In the genomic region with DNA sequence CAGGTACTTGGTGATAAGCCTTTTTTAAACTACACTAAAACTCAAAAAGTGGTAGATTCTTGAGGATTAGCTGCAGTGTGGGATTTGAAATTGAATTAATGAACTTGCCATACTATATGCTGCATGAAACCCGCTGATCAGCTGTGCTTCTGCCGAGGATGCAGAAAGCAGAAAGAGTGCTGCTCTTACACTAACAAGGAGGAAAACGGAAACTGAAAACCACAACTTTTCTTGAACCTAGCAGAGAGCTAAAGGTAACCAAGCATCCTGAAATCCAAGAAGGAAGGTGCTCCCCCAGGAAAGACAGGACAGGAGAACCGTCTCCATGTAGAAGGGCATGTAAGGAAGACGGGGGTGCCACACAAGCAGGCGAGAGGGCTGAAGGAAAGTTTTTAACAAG, we compare ENCODE assay signal across 14 cellular contexts. TPM values are rescaled to one million over a fixed set of nuclear protein-coding genes. Genes with fewer than 3 reads are reported as not detected.
DNase-seq lines count a peak whose midpoint lies in the region; ATAC-seq, FAIRE-seq and TF ChIP-seq lines count a peak whose summit lies in the region.
"Had no signal": no experiment of that assay in that cellular context is flagged by ENCODE, and none has a peak within 500 bp of the region (broad histone marks: within the 10 kb centered on the region; RNA-seq: fewer than 3 reads in every experiment).

No MANE protein-coding gene starts in this region.

- no peak overlapping the region for H3K9ac ChIP-seq in BLaER1
- H3K9ac ChIP-seq in GM23248, result peak overlapping the region; percentile 9; the same call in 1 of the 2 replicates
- no peak overlapping the region for H3K9ac ChIP-seq in mesendoderm (ENCODE audit: low read length)

- H3K27ac ChIP-seq in BLaER1 (no peak overlapping the region), GM23248 (peak overlapping the region; percentile 70), mesendoderm (ENCODE audit: low read depth, low read length) (no peak overlapping the region)
- H3K27ac ChIP-seq: colonic mucosa had no signal

- no peak overlapping the region for H2AFZ ChIP-seq in GM23248

- H3K4ac ChIP-seq in mesendoderm (ENCODE audit: low read depth, low read length), result no peak overlapping the region

- no peak overlapping the region for H4K8ac ChIP-seq in mesendoderm (ENCODE audit: low read depth, low read length)

- WGBS in GM23248 (ENCODE audit: low coverage in 1 of 2, low lambda C conversion rate in 2 of 2, missing lambda C conversion rate in 2 of 2), 2 experiments, result 87 to 90% methylated on average over 6 of the region's 6 CpGs
- WGBS in mesendoderm (ENCODE audit: extremely low coverage, insufficient coverage, low lambda C conversion rate), result no CpG with 5 or more reads among the region's 6 CpGs

- H3K4me1 Mint-ChIP-seq in T-helper 17 cell (peaks cover 21% of the 10 kb centered on the region), type B pancreatic cell (ENCODE audit: unreplicated experiment) (peaks cover 6% of the 10 kb centered on the region)

- no peak overlapping the region for H3K18ac ChIP-seq in mesendoderm (ENCODE audit: low read length)

- H3K9me2 ChIP-seq in GM23248 (ENCODE audit: insufficient read depth), result no peaks in the 10 kb centered on the region

- H3K4me1 ChIP-seq in BLaER1 (peaks cover 23% of the 10 kb centered on the region), GM23248 (ENCODE audit: insufficient read depth) (peaks cover 28% of the 10 kb centered on the region), mesendoderm (ENCODE audit: control insufficient read depth, low read depth, low read length) (no peaks in the 10 kb centered on the region)
- H3K4me1 ChIP-seq: colonic mucosa had no signal

- H3K9me3 Mint-ChIP-seq in type B pancreatic cell, result no peaks in the 10 kb centered on the region

- H3K27me3 Mint-ChIP-seq in T-helper 17 cell (no peaks in the 10 kb centered on the region), type B pancreatic cell (no peaks in the 10 kb centered on the region)

- H3K4me3 Mint-ChIP-seq in T-helper 17 cell (peak overlapping the region; percentile 62), type B pancreatic cell (no peak overlapping the region)
- H3K4me3 Mint-ChIP-seq: WTC11 had no signal

- in situ Hi-C loops in GM23248 (cut with MboI), result no loop called here

- DNase-seq in GM23248 (no peak), T-helper 17 cell (no peak), mesendoderm (no peak), frontal cortex (ENCODE audit: low spot score in 2 of 2) (no peak), SK-N-DZ (ENCODE audit: low spot score) (no peak), C1 segment of cervical spinal cord (lab: John Stamatoyannopoulos, UW) (no peak), type B pancreatic cell (ENCODE audit: extremely low spot score, unreplicated experiment) (no peak)
- DNase-seq: colonic mucosa, DND-41, NCI-H1436, NCI-H345 had no signal

- H3K4me3 ChIP-seq in BLaER1 (no peak overlapping the region), GM23248 (no peak overlapping the region), mesendoderm (ENCODE audit: low read length) (no peak overlapping the region)
- H3K4me3 ChIP-seq: colonic mucosa had no signal

- peaks cover 23% of the 10 kb centered on the region for H3F3A ChIP-seq in GM23248 (ENCODE audit: insufficient read depth)

- FAIRE-seq in frontal cortex (lab: Jason Lieb, UNC), result no peak
- FAIRE-seq: islet of Langerhans had no signal

- H4K5ac ChIP-seq in mesendoderm (ENCODE audit: low read length), result no peak overlapping the region

- H4K20me1 ChIP-seq in BLaER1 (peaks cover 9% of the 10 kb centered on the region; the same call in 1 of the 2 replicates), GM23248 (ENCODE audit: insufficient read depth) (no peaks in the 10 kb centered on the region)

- TF ChIP-seq CTCF in type B pancreatic cell (conservative IDR thresholded peaks at IDR 0.05), result no peak

- H3K27me3 ChIP-seq in BLaER1 (no peaks in the 10 kb centered on the region), GM23248 (replicated peaks; ENCODE audit: insufficient read depth) (no peaks in the 10 kb centered on the region), mesendoderm (ENCODE audit: insufficient read depth, low read length, poor library complexity) (no peaks in the 10 kb centered on the region)
- H3K27me3 ChIP-seq: colonic mucosa had no signal

- H3K9me3 ChIP-seq in BLaER1, result 0 out of 2 replicates have a peak, but pooled peaks cover 6% of the 10 kb centered on the region
- no peaks in the 10 kb centered on the region for H3K9me3 ChIP-seq in GM23248 (ENCODE audit: low read depth)
- H3K9me3 ChIP-seq in T-helper 17 cell (ENCODE audit: control insufficient read depth, low read length, poor library complexity, severe bottlenecking), result no peaks in the 10 kb centered on the region
- H3K9me3 ChIP-seq: colonic mucosa had no signal

- H2BK5ac ChIP-seq in mesendoderm (ENCODE audit: low read length), result no peak overlapping the region

- H2BK15ac ChIP-seq in mesendoderm (replicated peaks; ENCODE audit: low read depth), result no peak overlapping the region

- no peak overlapping the region for H2BK120ac ChIP-seq in mesendoderm (ENCODE audit: low read depth, low read length)

- H3K27ac Mint-ChIP-seq in T-helper 17 cell, result no peak overlapping the region
- H3K27ac Mint-ChIP-seq in type B pancreatic cell, result no peak overlapping the region

- ATAC-seq in T-helper 17 cell, result no peak
- ATAC-seq: WTC11 had no signal

- peak overlapping the region; percentile 10 for H3K56ac ChIP-seq in mesendoderm (ENCODE audit: low read length)

- H3K79me2 ChIP-seq in GM23248 (ENCODE audit: insufficient read depth), result peaks cover 77% of the 10 kb centered on the region
- no peaks in the 10 kb centered on the region for H3K79me2 ChIP-seq in mesendoderm (ENCODE audit: control insufficient read depth, insufficient read depth, low read length)

- H2AK5ac ChIP-seq in mesendoderm (ENCODE audit: low read length), result no peak overlapping the region

- H3K4me2 ChIP-seq in BLaER1, result peak overlapping the region; percentile 34
- H3K4me2 ChIP-seq in GM23248 (ENCODE audit: unreplicated experiment), result peak overlapping the region; percentile 12
- no peak overlapping the region for H3K4me2 ChIP-seq in mesendoderm (ENCODE audit: low read length)

- no peak overlapping the region for H3K23ac ChIP-seq in mesendoderm (ENCODE audit: low read length)

- peaks cover 4% of the 10 kb centered on the region for H3K79me1 ChIP-seq in mesendoderm (ENCODE audit: low read length)

- H3K36me3 Mint-ChIP-seq in T-helper 17 cell (ENCODE audit: low read depth) (peaks cover 2% of the 10 kb centered on the region), type B pancreatic cell (peaks cover 22% of the 10 kb centered on the region)

- H3K36me3 ChIP-seq in BLaER1, result peaks cover 53% of the 10 kb centered on the region
- H3K36me3 ChIP-seq in GM23248 (ENCODE audit: low read depth), result peaks cover 7% of the 10 kb centered on the region; the same call in 1 of the 2 replicates
- H3K36me3 ChIP-seq in mesendoderm (ENCODE audit: control insufficient read depth, insufficient read depth, low read length), result no peaks in the 10 kb centered on the region
- H3K36me3 ChIP-seq: colonic mucosa had no signal

RNA-seq across cellular contexts. Expression of gene VPS53, which starts 32.5 kb away (rescaled TPM):
- total RNA-seq in GM23248 (2014; rRNA removed; shearing (Covaris generic)), result 10.2 and 13.9 TPM in 2 replicates
- 16.5 and 16.8 TPM in 2 replicates for polyA plus RNA-seq in GM23248 (2016; fragmentation: Nextera tagmentation; extraction: Ambion mirVana)
- total RNA-seq in T-helper 17 cell (10 to 100 TPM; 57.8 to 80.7 TPM), frontal cortex (20.4 TPM), type B pancreatic cell (ENCODE audit: low replicate concordance) (62.1 and 68.0 TPM in 2 replicates)
- polyA plus RNA-seq in mesendoderm (2013, experiment 1 of 2), result 13.0 TPM
- 14.6 TPM for polyA plus RNA-seq in mesendoderm (2013, experiment 2 of 2)
- 4.2 and 8.1 TPM in 2 replicates for polyA plus RNA-seq in SK-N-DZ (2014; cell fraction: cytosol; rRNA removed)
- 3.5 and 13.4 TPM in 2 replicates for polyA plus RNA-seq in SK-N-DZ (2014; cell fraction: nucleus; rRNA removed)

RNA-seq across cellular contexts. Expression of gene TLCD3A, which starts 50.2 kb away (rescaled TPM):
- 48.9 and 56.4 TPM in 2 replicates for total RNA-seq in GM23248 (2014; rRNA removed; shearing (Covaris generic))
- 42.2 and 49.2 TPM in 2 replicates for polyA plus RNA-seq in GM23248 (2016; fragmentation: Nextera tagmentation; extraction: Ambion mirVana)
- total RNA-seq in T-helper 17 cell (1 to 10 TPM in 1 of 2 donors, under 1 TPM in 1; 0.85 to 1.8 TPM), frontal cortex (11.4 TPM), type B pancreatic cell (ENCODE audit: low replicate concordance) (15.0 and 19.3 TPM in 2 replicates)
- 17.5 TPM for polyA plus RNA-seq in mesendoderm (2013, experiment 1 of 2)
- 19.4 TPM for polyA plus RNA-seq in mesendoderm (2013, experiment 2 of 2)
- 11.3 and 14.6 TPM in 2 replicates for polyA plus RNA-seq in SK-N-DZ (2014; cell fraction: cytosol; rRNA removed)
- polyA plus RNA-seq in SK-N-DZ (2014; cell fraction: nucleus; rRNA removed), result 10.8 and 18.1 TPM in 2 replicates
